Comparison of ENCODE assay signal across 21 cellular contexts in the genomic region with DNA sequence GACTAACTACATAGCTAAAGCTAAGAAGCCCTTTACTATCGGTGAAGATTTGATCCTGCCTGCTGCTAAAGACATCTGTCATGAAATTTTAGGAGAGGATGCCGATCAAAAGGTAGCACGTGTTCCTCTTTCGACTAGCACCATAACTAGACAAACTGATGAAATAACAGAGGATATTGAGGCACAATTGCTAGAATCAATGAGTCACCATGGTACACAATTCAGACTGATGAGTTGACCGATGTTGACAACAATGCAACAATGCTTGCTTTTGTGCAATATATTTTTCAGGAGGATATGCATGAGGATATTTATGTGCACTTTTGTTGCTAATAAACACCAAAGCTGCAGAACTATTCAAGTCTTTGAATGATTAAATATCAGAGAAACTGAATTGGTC. TPM values are rescaled to one million over a fixed set of nuclear protein-coding genes. Genes with fewer than 3 reads are reported as not detected.
A peak's percentile ranks its signal among the peaks of the same experiment; 100 is the strongest.
DNase-seq lines count a peak whose midpoint lies in the region; ATAC-seq, FAIRE-seq and TF ChIP-seq lines count a peak whose summit lies in the region.
"Had no signal": no experiment of that assay in that cellular context is flagged by ENCODE, and none has a peak within 500 bp of the region (broad histone marks: within the 10 kb centered on the region; RNA-seq: fewer than 3 reads in every experiment).

No MANE protein-coding gene starts in this region.

- dilution Hi-C loops in endothelial cell of umbilical vein (cut with MboI; ENCODE audit: extremely low pct_ligation_motif_present, low sequenced_read_pairs): no loop called here

- CTCF ChIA-PET in HepG2 (lab: Yijun Ruan, JAX; ENCODE audit: low intra/inter-chr PET ratio, low total read pairs): no interaction called here
- CTCF ChIA-PET in endothelial cell of umbilical vein (lab: Charles Lee): interaction anchor here (0.9 kb wide), 1 partner anchor 14 kb away, joined by 3 read pairs; no protein-coding TSS in a partner anchor

- H3K4me3 ChIP-seq in HepG2 (replicated peaks in 1 of 3; ENCODE audit: insufficient read depth in 1 of 3, low read depth in 2 of 3, low read length in 3 of 3) (no peak overlapping the region), right lobe of liver (no peak overlapping the region), endothelial cell of umbilical vein (replicated peaks in 1 of 3; ENCODE audit: insufficient read depth in 1 of 3, low read depth in 1 of 3, low read length in 3 of 3) (no peak overlapping the region)

- H3K36me3 ChIP-seq in HepG2 (replicated peaks in 1 of 2; ENCODE audit: control insufficient read depth in 1 of 2, insufficient read depth in 2 of 2, low read length in 2 of 2): peaks cover 8 to 51% of the 10 kb centered on the region in 2 experiments
- H3K36me3 ChIP-seq in right lobe of liver: peaks cover 0 to 17% (median 4%) of the 10 kb centered on the region in 4 donors
- H3K36me3 ChIP-seq in endothelial cell of umbilical vein (ENCODE audit: control insufficient read depth in 2 of 2, extremely low read depth in 1 of 2, insufficient read depth in 2 of 2, low read length in 2 of 2): peaks cover 0 to 3% of the 10 kb centered on the region in 2 experiments

- TF ChIP-seq RAD21 in HepG2 (CRISPR knock-in tag; IDR thresholded peaks at IDR 0.05): no peak

- H3K4me1 ChIP-seq in HepG2 (ENCODE audit: insufficient read depth, low read length) (peaks cover 24% of the 10 kb centered on the region), right lobe of liver (peaks cover 0 to 15% (median 7%) of the 10 kb centered on the region in 4 donors), endothelial cell of umbilical vein (ENCODE audit: control insufficient read depth, extremely low read depth, insufficient read depth, low read length) (peaks cover 9% of the 10 kb centered on the region)
- H3K4me1 ChIP-seq: BE2C had no signal

- H3K27me3 ChIP-seq in HepG2 (ENCODE audit: control insufficient read depth in 1 of 2, insufficient read depth in 2 of 2, low read length in 2 of 2): no peaks in the 10 kb centered on the region
- H3K27me3 ChIP-seq in right lobe of liver: no peaks in the 10 kb centered on the region
- no peaks in the 10 kb centered on the region for H3K27me3 ChIP-seq in endothelial cell of umbilical vein (ENCODE audit: control insufficient read depth in 2 of 2, insufficient read depth in 2 of 2, low read length in 2 of 2)
- H3K27me3 ChIP-seq: BE2C had no signal

- TF ChIP-seq EP300 in HepG2 (IDR thresholded peaks at IDR 0.05; ENCODE audit: low read depth in 2 of 2, low read length in 2 of 2) (no peak), HepG2 (CRISPR knock-in tag; IDR thresholded peaks at IDR 0.05; ENCODE audit: borderline replicate concordance) (no peak)

- TF ChIP-seq POLR2A in HepG2 (IDR thresholded peaks at IDR 0.05; ENCODE audit: insufficient read depth in 1 of 2, low read depth in 2 of 2, low read length in 2 of 2): no peak
- TF ChIP-seq POLR2A in right lobe of liver (IDR thresholded peaks at IDR 0.05): no peak
- TF ChIP-seq POLR2A in endothelial cell of umbilical vein (IDR thresholded peaks at IDR 0.05; ENCODE audit: low read depth, low read length): no peak

- no peaks in the 10 kb centered on the region for H3K9me1 ChIP-seq in endothelial cell of umbilical vein (replicated peaks; ENCODE audit: control insufficient read depth, extremely low read depth, insufficient read depth, low read length)

- no peaks in the 10 kb centered on the region for H3K9me3 ChIP-seq in HepG2 (ENCODE audit: low read length)
- H3K9me3 ChIP-seq in right lobe of liver: no peaks in the 10 kb centered on the region
- no peaks in the 10 kb centered on the region for H3K9me3 ChIP-seq in endothelial cell of umbilical vein (replicated peaks; ENCODE audit: control insufficient read depth, insufficient read depth, low read length)
- H3K9me3 ChIP-seq: BE2C had no signal

- DNase-seq in HepG2 (ENCODE audit: low spot score) (no peak), right lobe of liver (no peak), RKO (ENCODE audit: low spot score) (peak; percentile 5), endothelial cell of umbilical vein (ENCODE audit: low read depth, low spot score) (no peak), SKM-1 (lab: John Stamatoyannopoulos, UW; ENCODE audit: unreplicated experiment) (no peak)
- no peak for DNase-seq in activated CD8-positive, alpha-beta memory T cell treated with anti-CD3 and anti-CD28 coated beads for 24 hours
- DNase-seq: ACHN; BE2C; C1 segment of cervical spinal cord; CD4-positive, CD25-positive, alpha-beta regulatory T cell; CD8-positive, alpha-beta memory T cell; COR-L47; DMS 273 treated with DMSO at 0.1 percent for 48 hours; DMS79; GF-D8; GOT3; H7; KBM-7 had no signal

- over 99% methylated on average over 5 of the region's 5 CpGs for WGBS in HepG2 (ENCODE audit: low lambda C conversion rate)
- 96% methylated on average over 5 of the region's 5 CpGs for WGBS in right lobe of liver (ENCODE audit: insufficient coverage, low coverage, low lambda C conversion rate, missing lambda C conversion rate)

- intact Hi-C loops in HepG2 (cut with micrococcal nuclease; ENCODE audit: unreplicated experiment) (no loop called here), right lobe of liver (cut with DNase I) (no loop called here), endothelial cell of umbilical vein (cut with micrococcal nuclease) (no loop called here)

- no peak overlapping the region for H3K4me2 ChIP-seq in HepG2 (ENCODE audit: low read depth, low read length)
- no peak overlapping the region for H3K4me2 ChIP-seq in endothelial cell of umbilical vein (ENCODE audit: insufficient read depth, low read length)

- FAIRE-seq in HepG2 (lab: Jason Lieb, UNC) (no peak), endothelial cell of umbilical vein (lab: Jason Lieb, UNC) (no peak)
- FAIRE-seq: A204.1, HTR-8/SVneo had no signal

- H3K27ac ChIP-seq in HepG2 (ENCODE audit: extremely low read length, insufficient read depth, low read length): no peak overlapping the region
- H3K27ac ChIP-seq in right lobe of liver: no peak overlapping the region
- no peak overlapping the region for H3K27ac ChIP-seq in endothelial cell of umbilical vein (ENCODE audit: insufficient read depth, low read depth, low read length)

- peaks cover 36% of the 10 kb centered on the region for H3K79me2 ChIP-seq in HepG2 (ENCODE audit: insufficient read depth, low read length)
- H3K79me2 ChIP-seq in endothelial cell of umbilical vein (ENCODE audit: control insufficient read depth, insufficient read depth, low read length): no peaks in the 10 kb centered on the region

- ATAC-seq in HepG2 (no peak), right lobe of liver (no peak), GM18873 (IDR thresholded peaks at IDR 0.05; ENCODE audit: low FRiP score, unreplicated experiment) (no peak)

- POLR2A ChIA-PET in HepG2 (lab: Yijun Ruan, JAX): interaction anchor here (1.1 kb wide), 1 partner anchor 24 kb away, joined by 3 read pairs; the partner anchor contains the start of gene TBCK
- POLR2A ChIA-PET in endothelial cell of umbilical vein (lab: Charles Lee): no interaction called here

- no peak overlapping the region for H2AFZ ChIP-seq in HepG2 (ENCODE audit: low read length)
- no peak overlapping the region for H2AFZ ChIP-seq in endothelial cell of umbilical vein (ENCODE audit: low read depth, low read length)

- H4K20me1 ChIP-seq in HepG2 (ENCODE audit: insufficient read depth, low read length) (no peaks in the 10 kb centered on the region; the same call in 1 of the 2 replicates), endothelial cell of umbilical vein (replicated peaks; ENCODE audit: control insufficient read depth, extremely low read depth, insufficient read depth, low read length) (no peaks in the 10 kb centered on the region)

- H3K9ac ChIP-seq in HepG2 (ENCODE audit: insufficient read depth, low read depth, low read length) (no peak overlapping the region), endothelial cell of umbilical vein (replicated peaks; ENCODE audit: extremely low read depth, insufficient read depth, low read length) (no peak overlapping the region)

- no TSS peak for BruUV-seq in HepG2 (replicated peaks; lab: Mats Ljungman, UMichigan)
- BruUV-seq in endothelial cell of umbilical vein (replicated peaks; lab: Mats Ljungman, UMichigan): no TSS peak

- TF ChIP-seq CTCF in HepG2 (CRISPR knock-in tag; IDR thresholded peaks at IDR 0.05): no peak
- TF ChIP-seq CTCF in right lobe of liver (IDR thresholded peaks at IDR 0.05): no peak
- TF ChIP-seq CTCF in endothelial cell of umbilical vein (IDR thresholded peaks at IDR 0.05; ENCODE audit: extremely low read depth in 1 of 2, insufficient read depth in 1 of 2, low read depth in 1 of 2, low read length in 2 of 2): no peak

- in situ Hi-C loops in HepG2 (cut with HindIII; ENCODE audit: extremely low pct_ligation_motif_present, low pct_unique_long_range_greater_than_20kb): no loop called here

RNA-seq across cellular contexts. Expression of gene TBCK, which starts 24.3 kb away (rescaled TPM):
- 44.3 and 51.0 TPM in 2 replicates for total RNA-seq in HepG2 (2016; rRNA removed; fragmentation: Illumina TruSeq; extraction: Trizol)
- 51.6 and 59.0 TPM in 2 replicates for total RNA-seq in HepG2 (2016; cell fraction: cytosol; rRNA removed; fragmentation: Illumina TruSeq; extraction: Trizol; ENCODE audit: low read depth)
- 38.7 and 48.0 TPM in 2 replicates for total RNA-seq in HepG2 (2016; cell fraction: insoluble cytoplasmic fraction; rRNA removed; fragmentation: Illumina TruSeq; extraction: Trizol)
- 31.2 and 40.8 TPM in 2 replicates for total RNA-seq in HepG2 (2016; cell fraction: membrane; rRNA removed; fragmentation: Illumina TruSeq; extraction: Trizol)
- 170 and 177 TPM in 2 replicates for total RNA-seq in HepG2 (2016; cell fraction: nucleus; rRNA removed; fragmentation: Illumina TruSeq; extraction: Trizol)
- 55.7 and 62.4 TPM in 2 replicates for polyA plus RNA-seq in HepG2 (2011; rRNA removed)
- 20.1 and 25.7 TPM in 2 replicates for polyA plus RNA-seq in HepG2 (2011; cell fraction: cytosol; rRNA removed)
- 121 and 149 TPM in 2 replicates for polyA plus RNA-seq in HepG2 (2011; cell fraction: nucleus; rRNA removed)
- 24.7 and 32.0 TPM in 2 replicates for polyA plus RNA-seq in HepG2 (2012)
- polyA plus RNA-seq in HepG2 (2016; cell fraction: cytosol; fragmentation: Illumina TruSeq; extraction: Trizol; ENCODE audit: low read depth): 1.9 and 2.8 TPM in 2 replicates
- polyA plus RNA-seq in HepG2 (2016; cell fraction: insoluble cytoplasmic fraction; fragmentation: Illumina TruSeq; extraction: Trizol; ENCODE audit: low read depth): 27.6 and 28.6 TPM in 2 replicates
- 6.4 and 6.6 TPM in 2 replicates for polyA plus RNA-seq in HepG2 (2016; cell fraction: membrane; fragmentation: Illumina TruSeq; extraction: Trizol; ENCODE audit: low read depth)
- polyA plus RNA-seq in HepG2 (2016; cell fraction: nucleus; fragmentation: Illumina TruSeq; extraction: Trizol; ENCODE audit: insufficient read depth, low read depth): 52.1 and 53.0 TPM in 2 replicates
- 16.3 and 149 TPM in 2 replicates for polyA minus RNA-seq in HepG2 (2011; rRNA and poly(A)+ RNA removed; ENCODE audit: low replicate concordance)
- polyA minus RNA-seq in HepG2 (2011; cell fraction: cytosol; rRNA and poly(A)+ RNA removed): 25.6 and 32.7 TPM in 2 replicates
- polyA minus RNA-seq in HepG2 (2011; cell fraction: nucleus; rRNA and poly(A)+ RNA removed): 587 and 688 TPM in 2 replicates
- 10 to 100 TPM; 15.1 to 20.1 (median 16.8) TPM for total RNA-seq in right lobe of liver
- total RNA-seq in endothelial cell of umbilical vein: 29.0 and 38.6 TPM in 2 replicates
- polyA plus RNA-seq in endothelial cell of umbilical vein: 18.2 and 20.3 TPM in 2 replicates
- polyA plus RNA-seq in endothelial cell of umbilical vein (2011; cell fraction: cytosol; rRNA removed): 14.8 and 17.8 TPM in 2 replicates
- 72.2 and 92.7 TPM in 2 replicates for polyA plus RNA-seq in endothelial cell of umbilical vein (2011; cell fraction: nucleus; rRNA removed)
- 14.8 and 17.4 TPM in 2 replicates for polyA plus RNA-seq in endothelial cell of umbilical vein (2012)
- polyA minus RNA-seq in endothelial cell of umbilical vein: 62.4 and 65.8 TPM in 2 replicates
- 8.5 TPM for polyA minus RNA-seq in endothelial cell of umbilical vein (2011; cell fraction: cytosol; rRNA and poly(A)+ RNA removed)
- polyA minus RNA-seq in endothelial cell of umbilical vein (2011; cell fraction: nucleus; rRNA and poly(A)+ RNA removed): 167 and 173 TPM in 2 replicates

RNA-seq across cellular contexts. Expression of gene AIMP1, which starts 24.7 kb away (rescaled TPM):
- total RNA-seq in HepG2 (2016; rRNA removed; fragmentation: Illumina TruSeq; extraction: Trizol) (82.9 and 116 TPM in 2 replicates), right lobe of liver (10 to 100 TPM; 15.0 to 21.2 (median 16.7) TPM), endothelial cell of umbilical vein (42.4 and 44.7 TPM in 2 replicates)
- total RNA-seq in HepG2 (2016; cell fraction: cytosol; rRNA removed; fragmentation: Illumina TruSeq; extraction: Trizol; ENCODE audit: low read depth): 30.5 and 34.0 TPM in 2 replicates
- total RNA-seq in HepG2 (2016; cell fraction: insoluble cytoplasmic fraction; rRNA removed; fragmentation: Illumina TruSeq; extraction: Trizol): 83.6 and 117 TPM in 2 replicates
- total RNA-seq in HepG2 (2016; cell fraction: membrane; rRNA removed; fragmentation: Illumina TruSeq; extraction: Trizol): 39.0 and 40.1 TPM in 2 replicates
- 44.3 and 52.5 TPM in 2 replicates for total RNA-seq in HepG2 (2016; cell fraction: nucleus; rRNA removed; fragmentation: Illumina TruSeq; extraction: Trizol)
- polyA plus RNA-seq in HepG2 (2011; rRNA removed) (19.6 and 28.6 TPM in 2 replicates), endothelial cell of umbilical vein (3.9 and 6.4 TPM in 2 replicates)
- 10.4 and 14.9 TPM in 2 replicates for polyA plus RNA-seq in HepG2 (2011; cell fraction: cytosol; rRNA removed)
- 14.5 and 20.1 TPM in 2 replicates for polyA plus RNA-seq in HepG2 (2011; cell fraction: nucleus; rRNA removed)
- polyA plus RNA-seq in HepG2 (2012): 51.2 and 79.1 TPM in 2 replicates
- polyA plus RNA-seq in HepG2 (2016; cell fraction: cytosol; fragmentation: Illumina TruSeq; extraction: Trizol; ENCODE audit: low read depth): 20.3 and 22.2 TPM in 2 replicates
- 110 and 116 TPM in 2 replicates for polyA plus RNA-seq in HepG2 (2016; cell fraction: insoluble cytoplasmic fraction; fragmentation: Illumina TruSeq; extraction: Trizol; ENCODE audit: low read depth)
- polyA plus RNA-seq in HepG2 (2016; cell fraction: membrane; fragmentation: Illumina TruSeq; extraction: Trizol; ENCODE audit: low read depth): 23.9 and 29.0 TPM in 2 replicates
- 92.7 and 105 TPM in 2 replicates for polyA plus RNA-seq in HepG2 (2016; cell fraction: nucleus; fragmentation: Illumina TruSeq; extraction: Trizol; ENCODE audit: insufficient read depth, low read depth)
- 2.7 and 3.9 TPM in 2 replicates for polyA minus RNA-seq in HepG2 (2011; rRNA and poly(A)+ RNA removed; ENCODE audit: low replicate concordance)
- polyA minus RNA-seq in HepG2 (2011; cell fraction: cytosol; rRNA and poly(A)+ RNA removed): 10.7 and 11.9 TPM in 2 replicates
- polyA minus RNA-seq in HepG2 (2011; cell fraction: nucleus; rRNA and poly(A)+ RNA removed): 20.3 and 25.0 TPM in 2 replicates
- 13.9 and 14.4 TPM in 2 replicates for polyA plus RNA-seq in endothelial cell of umbilical vein (2011; cell fraction: cytosol; rRNA removed)
- 13.6 and 23.9 TPM in 2 replicates for polyA plus RNA-seq in endothelial cell of umbilical vein (2011; cell fraction: nucleus; rRNA removed)
- 49.2 and 52.7 TPM in 2 replicates for polyA plus RNA-seq in endothelial cell of umbilical vein (2012)
- polyA minus RNA-seq in endothelial cell of umbilical vein: 3.0 and 3.8 TPM in 2 replicates
- 6.5 TPM for polyA minus RNA-seq in endothelial cell of umbilical vein (2011; cell fraction: cytosol; rRNA and poly(A)+ RNA removed)
- 4.1 and 5.8 TPM in 2 replicates for polyA minus RNA-seq in endothelial cell of umbilical vein (2011; cell fraction: nucleus; rRNA and poly(A)+ RNA removed)
